Comparison of ENCODE assay signal across 17 cellular contexts in the genomic region with DNA sequence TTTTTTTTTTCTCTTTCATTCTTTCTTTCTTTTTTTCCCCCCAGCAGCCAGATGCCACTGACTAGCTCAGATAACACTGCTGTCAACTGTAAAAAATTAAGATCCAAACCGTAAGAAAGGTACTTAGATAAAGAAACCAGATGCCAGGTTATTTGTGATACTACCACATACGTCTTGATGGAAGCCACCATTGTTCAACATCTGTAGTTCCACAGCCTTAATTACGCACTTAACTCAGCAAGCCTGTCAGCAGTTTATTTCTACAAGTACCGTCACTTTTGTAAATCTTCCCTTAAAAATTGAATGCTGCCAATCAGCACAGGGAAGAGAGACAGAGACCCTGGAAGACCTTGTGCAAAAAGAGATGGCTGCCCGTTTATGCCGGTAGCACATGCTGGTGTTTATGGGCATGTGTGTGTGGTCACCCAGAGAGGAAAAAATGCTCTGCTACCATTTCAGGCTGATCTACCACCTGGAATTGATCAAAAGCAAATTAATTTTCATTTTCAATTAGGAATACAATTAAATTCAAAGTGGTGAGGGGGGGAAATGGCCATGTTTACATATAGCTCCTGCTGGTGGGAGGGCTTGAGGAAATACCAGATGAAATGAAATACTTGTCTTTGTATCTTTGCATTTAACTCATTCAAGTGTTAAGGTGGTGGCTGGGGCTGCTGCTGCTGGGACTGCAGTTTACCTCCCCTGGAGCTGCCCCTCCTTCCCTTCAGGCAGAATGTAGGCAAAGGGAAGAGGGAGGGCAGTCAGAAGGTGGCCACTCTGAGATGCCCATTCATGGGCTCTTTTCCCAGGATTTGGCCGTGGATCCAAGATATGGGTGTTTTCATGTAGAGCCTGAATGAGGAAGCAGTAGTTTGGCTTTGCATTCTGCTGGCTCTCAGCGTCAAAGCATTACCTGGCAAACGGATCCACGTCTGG.
DNase-seq lines count a peak whose midpoint lies in the region; ATAC-seq lines count a peak whose summit lies in the region.
"Had no signal": no experiment of that assay in that cellular context is flagged by ENCODE, and none has a peak within 500 bp of the region (broad histone marks: within the 10 kb centered on the region; RNA-seq: fewer than 3 reads in every experiment).

No MANE protein-coding gene starts in this region.

- H3K27me3 ChIP-seq in neuronal stem cell (ENCODE audit: control insufficient read depth in 3 of 3, insufficient read depth in 3 of 3, low read depth in 1 of 3, low read length in 3 of 3), result no peaks in the 10 kb centered on the region
- H3K27me3 ChIP-seq: hepatocyte had no signal

- H4K91ac ChIP-seq in neuronal stem cell (ENCODE audit: low read depth, low read length, poor library complexity), result no peak overlapping the region

- H2AFZ ChIP-seq in neuronal stem cell (ENCODE audit: low read length), result no peak overlapping the region
- H2AFZ ChIP-seq: hepatocyte had no signal

- peak overlapping the region; percentile 39 for H3K27ac ChIP-seq in neuronal stem cell (replicated peaks; ENCODE audit: low read length)
- H3K27ac ChIP-seq: hepatocyte had no signal

- H3K14ac ChIP-seq in neuronal stem cell (ENCODE audit: low read length), result no peak overlapping the region

- no peak overlapping the region for H2BK5ac ChIP-seq in neuronal stem cell (ENCODE audit: low read length)

- H3K18ac ChIP-seq in neuronal stem cell (ENCODE audit: low read length), result no peak overlapping the region

- no peaks in the 10 kb centered on the region for H3K27me3 Mint-ChIP-seq in central memory CD8-positive, alpha-beta T cell
- H3K27me3 Mint-ChIP-seq: activated naive CD4-positive, alpha-beta T cell treated with anti-CD3 and anti-CD28 coated beads, Interleukin-2, amount 50 U/mL, for 24 hours; CD4-positive, alpha-beta T cell; naive B cell; stimulated activated naive CD8-positive, alpha-beta T cell treated with anti-CD3 and anti-CD28 coated beads, Interleukin-15, Interleukin-2, amounts not matched to agents 100 ng/mL and 50 ng/mL, for 24 hours had no signal

- H3K4me2 ChIP-seq in neuronal stem cell (ENCODE audit: insufficient read depth, low read length, poor library complexity, severe bottlenecking), result no peak overlapping the region
- H3K4me2 ChIP-seq: hepatocyte had no signal

- no peak overlapping the region for H2BK12ac ChIP-seq in neuronal stem cell (ENCODE audit: low read length)

- WGBS in neuronal stem cell (ENCODE audit: extremely low coverage in 2 of 2, insufficient read length in 2 of 2, insufficient replicate concordance in 1 of 2), 2 donors, result no CpG with 5 or more reads among the region's 10 CpGs

- H2AK5ac ChIP-seq in neuronal stem cell (ENCODE audit: low read depth, low read length), result no peak overlapping the region

- H3K79me1 ChIP-seq in neuronal stem cell (ENCODE audit: low read depth, low read length), result no peaks in the 10 kb centered on the region

- no peak overlapping the region for H2BK15ac ChIP-seq in neuronal stem cell (ENCODE audit: low read length)

- H2BK120ac ChIP-seq in neuronal stem cell (ENCODE audit: low read depth, low read length), result no peak overlapping the region

- H3K36me3 Mint-ChIP-seq in central memory CD8-positive, alpha-beta T cell (ENCODE audit: insufficient read depth), result no peaks in the 10 kb centered on the region

- no peaks in the 10 kb centered on the region for H3K4me1 Mint-ChIP-seq in central memory CD8-positive, alpha-beta T cell

- no peaks in the 10 kb centered on the region for H3K9me3 ChIP-seq in neuronal stem cell (replicated peaks in 1 of 2; ENCODE audit: control insufficient read depth in 2 of 2, insufficient read depth in 1 of 2, low read depth in 1 of 2, low read length in 2 of 2)

- H3K27ac Mint-ChIP-seq in central memory CD8-positive, alpha-beta T cell (ENCODE audit: low read depth), result peak overlapping the region; percentile 29
- H3K27ac Mint-ChIP-seq: activated naive CD4-positive, alpha-beta T cell treated with anti-CD3 and anti-CD28 coated beads, Interleukin-2, amount 50 U/mL, for 24 hours; CD4-positive, alpha-beta T cell; stimulated activated naive CD8-positive, alpha-beta T cell treated with anti-CD3 and anti-CD28 coated beads, Interleukin-15, Interleukin-2, amounts not matched to agents 100 ng/mL and 50 ng/mL, for 24 hours had no signal

- H3K4me1 ChIP-seq in neuronal stem cell (ENCODE audit: control insufficient read depth in 2 of 2, insufficient read depth in 1 of 2, low read depth in 1 of 2, low read length in 2 of 2), result peaks cover 20 to 39% of the 10 kb centered on the region in 2 donors

- in situ Hi-C loops in ACHN (cut with HindIII; ENCODE audit: low pct_ligation_motif_present, low pct_unique_long_range_greater_than_20kb, low sequenced_read_pairs), result no loop called here

- H4K8ac ChIP-seq in neuronal stem cell (ENCODE audit: low read depth, low read length), result no peak overlapping the region

- no peak overlapping the region for H3K4ac ChIP-seq in neuronal stem cell (ENCODE audit: low read length)

- no peak overlapping the region for H3K4me3 ChIP-seq in neuronal stem cell (ENCODE audit: low read length in 2 of 2)
- H3K4me3 ChIP-seq: hepatocyte had no signal

- no peaks in the 10 kb centered on the region for H3K36me3 ChIP-seq in neuronal stem cell (replicated peaks in 1 of 2; ENCODE audit: control insufficient read depth in 2 of 2, insufficient read depth in 2 of 2, low read length in 2 of 2)

- ATAC-seq in central memory CD8-positive, alpha-beta T cell (replicated peaks; ENCODE audit: extremely low read depth, poor library complexity, severe bottlenecking), result no peak
- ATAC-seq: left ventricle myocardium superior had no signal

- H3K9me3 Mint-ChIP-seq in central memory CD8-positive, alpha-beta T cell, result no peaks in the 10 kb centered on the region
- H3K9me3 Mint-ChIP-seq: activated naive CD4-positive, alpha-beta T cell treated with anti-CD3 and anti-CD28 coated beads, Interleukin-2, amount 50 U/mL, for 24 hours; CD4-positive, alpha-beta T cell; naive B cell; stimulated activated naive CD8-positive, alpha-beta T cell treated with anti-CD3 and anti-CD28 coated beads, Interleukin-15, Interleukin-2, amounts not matched to agents 100 ng/mL and 50 ng/mL, for 24 hours had no signal

- no peak overlapping the region for H3K4me3 Mint-ChIP-seq in central memory CD8-positive, alpha-beta T cell
- H3K4me3 Mint-ChIP-seq: activated naive CD4-positive, alpha-beta T cell treated with anti-CD3 and anti-CD28 coated beads, Interleukin-2, amount 50 U/mL, for 24 hours; CD4-positive, alpha-beta T cell; naive B cell; stimulated activated naive CD8-positive, alpha-beta T cell treated with anti-CD3 and anti-CD28 coated beads, Interleukin-15, Interleukin-2, amounts not matched to agents 100 ng/mL and 50 ng/mL, for 24 hours had no signal

- DNase-seq in NCI-H748 (lab: John Stamatoyannopoulos, UW; ENCODE audit: unreplicated experiment), result peak; percentile 5
- DNase-seq in NCI-H748 treated with DMSO at 0.1 percent for 48 hours (lab: John Stamatoyannopoulos, UW), result no peak
- DNase-seq in NCI-H2029 treated with DMSO at 0.1 percent for 48 hours (lab: John Stamatoyannopoulos, UW), result peak; percentile 8
- no peak for DNase-seq in central memory CD8-positive, alpha-beta T cell (ENCODE audit: low spot score in 2 of 2)
- DNase-seq in neuronal stem cell (ENCODE audit: low spot score), result no peak
- DNase-seq in RPMI8226, result no peak
- no peak for DNase-seq in ACHN
- no peak for DNase-seq in T1000 (lab: John Stamatoyannopoulos, UW)
- DNase-seq: activated CD4-positive, alpha-beta T cell treated with anti-CD3 and anti-CD28 coated beads, Interleukin-2, amount 50 U/mL, for 1 hour; CD4-positive, alpha-beta T cell; effector CD4-positive, alpha-beta T cell; left ventricle myocardium superior; naive B cell; T-helper 9 cell had no signal

- H3K9ac ChIP-seq in neuronal stem cell (ENCODE audit: low read depth, low read length, poor library complexity), result no peak overlapping the region

- no peak overlapping the region for H3K23ac ChIP-seq in neuronal stem cell (ENCODE audit: low read depth, low read length, poor library complexity)

Comparison
In these comparisons a context has a peak if more than half of its experiments do, and no peak if none do; other contexts are left out.
1. DNase-seq: peak in NCI-H748 (single experiment) and NCI-H2029 treated with DMSO at 0.1 percent for 48 hours (single experiment); none in NCI-H748 treated with DMSO at 0.1 percent for 48 hours (single experiment), central memory CD8-positive, alpha-beta T cell (0 of 2), neuronal stem cell (single experiment), RPMI8226 (single experiment), ACHN (single experiment) and T1000 (single experiment).